23 cellular contexts compared by ENCODE assay signal in genomic region chr18:8760984-8761383, GRCh38. TPM values are rescaled to one million over a fixed set of nuclear protein-coding genes. Genes with fewer than 3 reads are reported as not detected.
A peak's percentile ranks its signal among the peaks of the same experiment; 100 is the strongest.
DNase-seq lines count a peak whose midpoint lies in the region; ATAC-seq and TF ChIP-seq lines count a peak whose summit lies in the region.
"Had no signal": no experiment of that assay in that cellular context is flagged by ENCODE, and none has a peak within 500 bp of the region (broad histone marks: within the 10 kb centered on the region; RNA-seq: fewer than 3 reads in every experiment).

No MANE protein-coding gene starts in this region.

- peaks cover 39% of the 10 kb centered on the region for H3K9me3 ChIP-seq in BLaER1
- H3K9me3 ChIP-seq in transverse colon = no peaks in the 10 kb centered on the region
- H3K9me3 ChIP-seq in upper lobe of right lung = no peaks in the 10 kb centered on the region
- H3K9me3 ChIP-seq: A549 had no signal

- no peak overlapping the region for H3K4me2 ChIP-seq in BLaER1
- H3K4me2 ChIP-seq: A549 had no signal

- in situ Hi-C loops in transverse colon (cut with MboI; ENCODE audit: low pct_ligation_motif_present in 1 of 4, low pct_unique_long_range_greater_than_20kb in 1 of 4, low sequenced_read_pairs in 3 of 4) = no loop called here

- H3K4me3 ChIP-seq in BLaER1 (peak overlapping the region; percentile 9; the same call in 1 of the 2 replicates), fibroblast of villous mesenchyme (ENCODE audit: low read depth, low read length) (no peak overlapping the region), rectal smooth muscle tissue (ENCODE audit: low read length) (no peak overlapping the region), transverse colon (no peak overlapping the region), upper lobe of right lung (no peak overlapping the region)
- H3K4me3 ChIP-seq: A549, GM12878 had no signal

- peaks cover 94% of the 10 kb centered on the region for H3K36me3 ChIP-seq in BLaER1
- H3K36me3 ChIP-seq in rectal smooth muscle tissue (ENCODE audit: control insufficient read depth, insufficient read depth, low read length) = no peaks in the 10 kb centered on the region
- no peaks in the 10 kb centered on the region for H3K36me3 ChIP-seq in transverse colon
- no peaks in the 10 kb centered on the region for H3K36me3 ChIP-seq in upper lobe of right lung

- no peak overlapping the region for H3K9ac ChIP-seq in BLaER1
- H3K9ac ChIP-seq in rectal smooth muscle tissue (ENCODE audit: low read length) = no peak overlapping the region

- DNase-seq in fibroblast of villous mesenchyme (ENCODE audit: low read depth) (peak; percentile 17), transverse colon (no peak), NCI-H2081 (lab: John Stamatoyannopoulos, UW) (no peak), upper lobe of right lung (no peak)
- DNase-seq in activated CD8-positive, alpha-beta memory T cell treated with anti-CD3 and anti-CD28 coated beads, Interleukin-2, amount 50 U/mL, for 4 hours = no peak
- DNase-seq: AML-193; C1 segment of cervical spinal cord; CD4-positive, alpha-beta memory T cell; CD4-positive, CD25-positive, alpha-beta regulatory T cell; CD8-positive, alpha-beta memory T cell; COR-L47; DMS 273 treated with DMSO at 0.1 percent for 48 hours; DMS153; DMS53; DMS79; DND-41; EL; GDM1 had no signal

- no peak overlapping the region for H3K27ac ChIP-seq in BLaER1
- H3K27ac ChIP-seq in rectal smooth muscle tissue (ENCODE audit: low read depth, low read length) = peak overlapping the region; percentile 73
- H3K27ac ChIP-seq in transverse colon = peak overlapping the region in 3 of 4 donors; percentile 20 to 69 (median 50)
- no peak overlapping the region for H3K27ac ChIP-seq in upper lobe of right lung
- H3K27ac ChIP-seq: 22Rv1, A549 had no signal

- no peak for TF ChIP-seq POLR2A in transverse colon (IDR thresholded peaks at IDR 0.05)

- peaks cover 67% of the 10 kb centered on the region for H3K4me1 ChIP-seq in BLaER1
- peaks cover 25% of the 10 kb centered on the region for H3K4me1 ChIP-seq in rectal smooth muscle tissue (ENCODE audit: control insufficient read depth, insufficient read depth, low read length)
- peaks cover 5 to 19% (median 12%) of the 10 kb centered on the region in 4 donors for H3K4me1 ChIP-seq in transverse colon
- no peaks in the 10 kb centered on the region for H3K4me1 ChIP-seq in upper lobe of right lung

- ATAC-seq in upper lobe of right lung = no peak
- ATAC-seq: A549, GM12878 had no signal

- 36 to 73% methylated on average over 2 of the region's 2 CpGs for WGBS in transverse colon (ENCODE audit: low coverage in 1 of 2), 2 donors

- intact Hi-C loops in transverse colon (cut with DNase I; ENCODE audit: low total_unique reads) = no loop called here
- intact Hi-C loops in upper lobe of right lung (cut with DNase I) = no loop called here

- H3K27me3 ChIP-seq in BLaER1 (no peaks in the 10 kb centered on the region), rectal smooth muscle tissue (ENCODE audit: control insufficient read depth, insufficient read depth, low read length) (no peaks in the 10 kb centered on the region), transverse colon (peaks cover 32% of the 10 kb centered on the region), upper lobe of right lung (no peaks in the 10 kb centered on the region)

- no peak for TF ChIP-seq EP300 in transverse colon (IDR thresholded peaks at IDR 0.05; ENCODE audit: low read depth)

- no peak for TF ChIP-seq CTCF in fibroblast of villous mesenchyme (IDR thresholded peaks at IDR 0.05; ENCODE audit: insufficient read depth, low read depth, low read length)
- TF ChIP-seq CTCF in transverse colon (IDR thresholded peaks at IDR 0.05) = no peak
- no peak for TF ChIP-seq CTCF in upper lobe of right lung (IDR thresholded peaks at IDR 0.05)

- peaks cover 83% of the 10 kb centered on the region for H4K20me1 ChIP-seq in BLaER1

RNA-seq across cellular contexts. Expression of gene MTCL1, which starts 55.6 kb away (rescaled TPM):
- 59.6 and 80.5 TPM in 2 replicates for total RNA-seq in fibroblast of villous mesenchyme
- 10 to 100 TPM; 12.3 to 35.9 (median 26.1) TPM for total RNA-seq in transverse colon
- 10.1 TPM for total RNA-seq in upper lobe of right lung

Comparison
In these comparisons a context has a peak if more than half of its experiments do, and no peak if none do; other contexts are left out.
1. H3K27ac ChIP-seq: peak in rectal smooth muscle tissue (single experiment) and transverse colon (3 of 4); none in BLaER1 (single experiment) and upper lobe of right lung (single experiment).